8 cellular contexts compared by ENCODE assay signal in genomic region chr10:48523820-48524758, GRCh38.
DNase-seq lines count a peak whose midpoint lies in the region; ATAC-seq, FAIRE-seq and TF ChIP-seq lines count a peak whose summit lies in the region.

No MANE protein-coding gene starts in this region.

- no peaks in the 10 kb centered on the region for H3K4me1 Mint-ChIP-seq in activated CD4-positive, alpha-beta T cell treated with anti-CD3 and anti-CD28 coated beads for 36 hours
- H3K4me1 Mint-ChIP-seq in progenitor cell of endocrine pancreas (ENCODE audit: low read depth) = peaks cover 12% of the 10 kb centered on the region

- intact Hi-C loops in activated CD4-positive, alpha-beta T cell treated with anti-CD3 and anti-CD28 coated beads for 36 hours (cut with DNase I, micrococcal nuclease) = no loop called here

- no peaks in the 10 kb centered on the region for H3K9me3 ChIP-seq in RWPE2 (ENCODE audit: severe bottlenecking)

- no peaks in the 10 kb centered on the region for H3K36me3 Mint-ChIP-seq in activated CD4-positive, alpha-beta T cell treated with anti-CD3 and anti-CD28 coated beads for 36 hours (ENCODE audit: low read depth)
- H3K36me3 Mint-ChIP-seq in progenitor cell of endocrine pancreas (ENCODE audit: insufficient read depth) = no peaks in the 10 kb centered on the region

- no peaks in the 10 kb centered on the region for H3K9me3 Mint-ChIP-seq in activated CD4-positive, alpha-beta T cell treated with anti-CD3 and anti-CD28 coated beads for 36 hours (ENCODE audit: low read depth)
- H3K9me3 Mint-ChIP-seq in progenitor cell of endocrine pancreas (ENCODE audit: low read depth) = no peaks in the 10 kb centered on the region

- H3K27me3 Mint-ChIP-seq in activated CD4-positive, alpha-beta T cell treated with anti-CD3 and anti-CD28 coated beads for 36 hours = peaks cover 36% of the 10 kb centered on the region
- peaks cover 43% of the 10 kb centered on the region for H3K27me3 Mint-ChIP-seq in progenitor cell of endocrine pancreas

- no peaks in the 10 kb centered on the region for H3K36me3 ChIP-seq in RWPE2 (ENCODE audit: low read depth)

- POLR2A ChIA-PET in activated CD4-positive, alpha-beta T cell treated with anti-CD3 and anti-CD28 coated beads for 36 hours (lab: Charles Lee) = no interaction called here

- CTCF ChIA-PET in activated CD4-positive, alpha-beta T cell treated with anti-CD3 and anti-CD28 coated beads for 36 hours (lab: Charles Lee) = interaction anchor here (0.9 to 1.0 kb wide), 3 partner anchors 133 to 360 kb away, joined by 3 to 4 read pairs (median 3); no protein-coding TSS in a partner anchor

- FAIRE-seq in frontal cortex (lab: Jason Lieb, UNC) = no peak

- H3K4me3 ChIP-seq in RWPE2 (ENCODE audit: severe bottlenecking) = peak overlapping the region; percentile 34

- peak; percentile 78 for ATAC-seq in activated CD4-positive, alpha-beta T cell treated with anti-CD3 and anti-CD28 coated beads for 36 hours
- ATAC-seq in RWPE2 (ENCODE audit: low read depth) = peak; percentile 51
- no peak for ATAC-seq in GM19467 (IDR thresholded peaks at IDR 0.05; ENCODE audit: unreplicated experiment)
- no peak for ATAC-seq in HG03521 (IDR thresholded peaks at IDR 0.05; ENCODE audit: unreplicated experiment)

- no peak overlapping the region for H3K27ac Mint-ChIP-seq in activated CD4-positive, alpha-beta T cell treated with anti-CD3 and anti-CD28 coated beads for 36 hours
- H3K27ac Mint-ChIP-seq in progenitor cell of endocrine pancreas = no peak overlapping the region

- H3K4me1 ChIP-seq in RWPE2 (ENCODE audit: insufficient read depth, poor library complexity, severe bottlenecking) = no peaks in the 10 kb centered on the region

- H3K4me3 Mint-ChIP-seq in activated CD4-positive, alpha-beta T cell treated with anti-CD3 and anti-CD28 coated beads for 36 hours = no peak overlapping the region
- H3K4me3 Mint-ChIP-seq in progenitor cell of endocrine pancreas (ENCODE audit: low read depth) = peak overlapping the region; percentile 58

- peak; percentile 47 for DNase-seq in activated CD4-positive, alpha-beta T cell treated with anti-CD3 and anti-CD28 coated beads for 36 hours
- DNase-seq in activated CD4-positive, alpha-beta T cell treated with anti-CD3 and anti-CD28 coated beads for 4 hours = no peak
- peak; percentile 48 for DNase-seq in RWPE2 (ENCODE audit: low spot score)
- peak; percentile 43 to 59 for DNase-seq in frontal cortex (ENCODE audit: low spot score in 2 of 2)
- peak; percentile 41 for DNase-seq in progenitor cell of endocrine pancreas (ENCODE audit: low spot score, unreplicated experiment)
- no peak for DNase-seq in stimulated activated CD4-positive, alpha-beta T cell treated with anti-CD3 and anti-CD28 coated beads, Interleukin-1b, Interleukin-23, amount 100 ng/mL, for 48 hours

- H3K27ac ChIP-seq in RWPE2 (ENCODE audit: poor library complexity, severe bottlenecking) = no peak overlapping the region

- peaks cover 43% of the 10 kb centered on the region for H3K27me3 ChIP-seq in RWPE2 (ENCODE audit: insufficient read depth, poor library complexity, severe bottlenecking)

- peak; percentile 47 for TF ChIP-seq CTCF in RWPE2 (IDR thresholded peaks at IDR 0.05; ENCODE audit: poor library complexity, severe bottlenecking)
- peak; percentile 74 for TF ChIP-seq CTCF in progenitor cell of endocrine pancreas (IDR thresholded peaks at IDR 0.05; ENCODE audit: unreplicated experiment)

Comparison
In these comparisons a context has a peak if more than half of its experiments do, and no peak if none do; other contexts are left out.
1. DNase-seq: peak in activated CD4-positive, alpha-beta T cell treated with anti-CD3 and anti-CD28 coated beads for 36 hours (single experiment), RWPE2 (single experiment), frontal cortex (2 of 2) and progenitor cell of endocrine pancreas (single experiment); none in activated CD4-positive, alpha-beta T cell treated with anti-CD3 and anti-CD28 coated beads for 4 hours (0 of 2) and stimulated activated CD4-positive, alpha-beta T cell treated with anti-CD3 and anti-CD28 coated beads, Interleukin-1b, Interleukin-23, amount 100 ng/mL, for 48 hours (single experiment).
2. ATAC-seq: peak in activated CD4-positive, alpha-beta T cell treated with anti-CD3 and anti-CD28 coated beads for 36 hours (single experiment) and RWPE2 (single experiment); none in GM19467 (single experiment) and HG03521 (single experiment).